Comparison of ENCODE assay signal across 2 cellular contexts in the genomic region with DNA sequence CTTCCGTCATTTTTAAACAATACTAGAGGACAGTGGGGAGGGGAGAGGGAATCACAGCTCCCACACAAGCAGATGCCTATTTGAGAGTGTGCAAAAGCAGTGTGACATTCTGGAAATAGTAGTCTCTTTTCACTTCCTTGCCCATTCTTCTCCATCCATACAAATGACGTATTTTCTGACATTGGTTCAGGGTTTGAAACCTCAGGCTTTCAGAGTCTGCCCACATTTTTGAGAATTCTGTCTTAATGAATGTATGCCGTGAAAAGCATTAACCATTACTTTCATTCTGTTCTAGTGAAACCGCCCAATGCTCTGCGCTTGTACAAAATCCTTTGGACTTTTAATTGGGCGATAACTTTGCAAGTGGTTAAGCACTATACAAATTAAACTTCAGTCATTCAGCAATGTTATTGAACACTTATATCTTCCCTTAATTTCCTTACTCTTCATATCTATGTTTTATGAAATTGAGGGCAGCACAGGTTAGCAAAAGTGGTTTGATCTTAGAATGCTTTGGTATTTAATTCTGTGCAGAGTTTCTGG.
TF ChIP-seq lines count a peak whose summit lies in the region.

No MANE protein-coding gene starts in this region.

TF ChIP-seq in WTC11, 78 proteins besides CTCF, POLR2A, EP300 and RAD21 (continued from another document and continues in another):
- TF ChIP-seq, protein P1, sequence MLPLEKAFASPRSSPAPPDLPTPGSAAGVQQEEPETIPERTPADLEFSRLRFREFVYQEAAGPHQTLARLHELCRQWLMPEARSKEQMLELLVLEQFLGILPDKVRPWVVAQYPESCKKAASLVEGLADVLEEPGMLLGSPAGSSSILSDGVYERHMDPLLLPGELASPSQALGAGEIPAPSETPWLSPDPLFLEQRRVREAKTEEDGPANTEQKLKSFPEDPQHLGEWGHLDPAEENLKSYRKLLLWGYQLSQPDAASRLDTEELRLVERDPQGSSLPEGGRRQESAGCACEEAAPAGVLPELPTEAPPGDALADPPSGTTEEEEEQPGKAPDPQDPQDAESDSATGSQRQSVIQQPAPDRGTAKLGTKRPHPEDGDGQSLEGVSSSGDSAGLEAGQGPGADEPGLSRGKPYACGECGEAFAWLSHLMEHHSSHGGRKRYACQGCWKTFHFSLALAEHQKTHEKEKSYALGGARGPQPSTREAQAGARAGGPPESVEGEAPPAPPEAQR (CRISPR knock-in tag; IDR thresholded peaks at IDR 0.05): no peak
- TF ChIP-seq PRRX2 (CRISPR knock-in tag; IDR thresholded peaks at IDR 0.05) (no peak), ZNF671 (CRISPR knock-in tag; IDR thresholded peaks at IDR 0.05) (no peak), ZNF263 (CRISPR knock-in tag; IDR thresholded peaks at IDR 0.05; ENCODE audit: low read depth) (no peak), NR1H2 (CRISPR knock-in tag; IDR thresholded peaks at IDR 0.05) (no peak), CREM (CRISPR knock-in tag; IDR thresholded peaks at IDR 0.05) (no peak), SMAD4 (CRISPR knock-in tag; IDR thresholded peaks at IDR 0.05) (no peak), ETV6 (CRISPR knock-in tag; IDR thresholded peaks at IDR 0.05) (no peak), ELF4 (CRISPR knock-in tag; IDR thresholded peaks at IDR 0.05; ENCODE audit: low read depth) (no peak), GRHL2 (CRISPR knock-in tag; IDR thresholded peaks at IDR 0.05; ENCODE audit: insufficient replicate concordance, severe bottlenecking) (no peak)
- TF ChIP-seq, protein P2, sequence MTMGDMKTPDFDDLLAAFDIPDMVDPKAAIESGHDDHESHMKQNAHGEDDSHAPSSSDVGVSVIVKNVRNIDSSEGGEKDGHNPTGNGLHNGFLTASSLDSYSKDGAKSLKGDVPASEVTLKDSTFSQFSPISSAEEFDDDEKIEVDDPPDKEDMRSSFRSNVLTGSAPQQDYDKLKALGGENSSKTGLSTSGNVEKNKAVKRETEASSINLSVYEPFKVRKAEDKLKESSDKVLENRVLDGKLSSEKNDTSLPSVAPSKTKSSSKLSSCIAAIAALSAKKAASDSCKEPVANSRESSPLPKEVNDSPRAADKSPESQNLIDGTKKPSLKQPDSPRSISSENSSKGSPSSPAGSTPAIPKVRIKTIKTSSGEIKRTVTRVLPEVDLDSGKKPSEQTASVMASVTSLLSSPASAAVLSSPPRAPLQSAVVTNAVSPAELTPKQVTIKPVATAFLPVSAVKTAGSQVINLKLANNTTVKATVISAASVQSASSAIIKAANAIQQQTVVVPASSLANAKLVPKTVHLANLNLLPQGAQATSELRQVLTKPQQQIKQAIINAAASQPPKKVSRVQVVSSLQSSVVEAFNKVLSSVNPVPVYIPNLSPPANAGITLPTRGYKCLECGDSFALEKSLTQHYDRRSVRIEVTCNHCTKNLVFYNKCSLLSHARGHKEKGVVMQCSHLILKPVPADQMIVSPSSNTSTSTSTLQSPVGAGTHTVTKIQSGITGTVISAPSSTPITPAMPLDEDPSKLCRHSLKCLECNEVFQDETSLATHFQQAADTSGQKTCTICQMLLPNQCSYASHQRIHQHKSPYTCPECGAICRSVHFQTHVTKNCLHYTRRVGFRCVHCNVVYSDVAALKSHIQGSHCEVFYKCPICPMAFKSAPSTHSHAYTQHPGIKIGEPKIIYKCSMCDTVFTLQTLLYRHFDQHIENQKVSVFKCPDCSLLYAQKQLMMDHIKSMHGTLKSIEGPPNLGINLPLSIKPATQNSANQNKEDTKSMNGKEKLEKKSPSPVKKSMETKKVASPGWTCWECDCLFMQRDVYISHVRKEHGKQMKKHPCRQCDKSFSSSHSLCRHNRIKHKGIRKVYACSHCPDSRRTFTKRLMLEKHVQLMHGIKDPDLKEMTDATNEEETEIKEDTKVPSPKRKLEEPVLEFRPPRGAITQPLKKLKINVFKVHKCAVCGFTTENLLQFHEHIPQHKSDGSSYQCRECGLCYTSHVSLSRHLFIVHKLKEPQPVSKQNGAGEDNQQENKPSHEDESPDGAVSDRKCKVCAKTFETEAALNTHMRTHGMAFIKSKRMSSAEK (CRISPR knock-in tag; IDR thresholded peaks at IDR 0.05; ENCODE audit: borderline replicate concordance): no peak
- TF ChIP-seq, protein P3, sequence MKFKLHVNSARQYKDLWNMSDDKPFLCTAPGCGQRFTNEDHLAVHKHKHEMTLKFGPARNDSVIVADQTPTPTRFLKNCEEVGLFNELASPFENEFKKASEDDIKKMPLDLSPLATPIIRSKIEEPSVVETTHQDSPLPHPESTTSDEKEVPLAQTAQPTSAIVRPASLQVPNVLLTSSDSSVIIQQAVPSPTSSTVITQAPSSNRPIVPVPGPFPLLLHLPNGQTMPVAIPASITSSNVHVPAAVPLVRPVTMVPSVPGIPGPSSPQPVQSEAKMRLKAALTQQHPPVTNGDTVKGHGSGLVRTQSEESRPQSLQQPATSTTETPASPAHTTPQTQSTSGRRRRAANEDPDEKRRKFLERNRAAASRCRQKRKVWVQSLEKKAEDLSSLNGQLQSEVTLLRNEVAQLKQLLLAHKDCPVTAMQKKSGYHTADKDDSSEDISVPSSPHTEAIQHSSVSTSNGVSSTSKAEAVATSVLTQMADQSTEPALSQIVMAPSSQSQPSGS (CRISPR knock-in tag; IDR thresholded peaks at IDR 0.05; ENCODE audit: borderline replicate concordance, low read depth): no peak
- TF ChIP-seq, protein P4, sequence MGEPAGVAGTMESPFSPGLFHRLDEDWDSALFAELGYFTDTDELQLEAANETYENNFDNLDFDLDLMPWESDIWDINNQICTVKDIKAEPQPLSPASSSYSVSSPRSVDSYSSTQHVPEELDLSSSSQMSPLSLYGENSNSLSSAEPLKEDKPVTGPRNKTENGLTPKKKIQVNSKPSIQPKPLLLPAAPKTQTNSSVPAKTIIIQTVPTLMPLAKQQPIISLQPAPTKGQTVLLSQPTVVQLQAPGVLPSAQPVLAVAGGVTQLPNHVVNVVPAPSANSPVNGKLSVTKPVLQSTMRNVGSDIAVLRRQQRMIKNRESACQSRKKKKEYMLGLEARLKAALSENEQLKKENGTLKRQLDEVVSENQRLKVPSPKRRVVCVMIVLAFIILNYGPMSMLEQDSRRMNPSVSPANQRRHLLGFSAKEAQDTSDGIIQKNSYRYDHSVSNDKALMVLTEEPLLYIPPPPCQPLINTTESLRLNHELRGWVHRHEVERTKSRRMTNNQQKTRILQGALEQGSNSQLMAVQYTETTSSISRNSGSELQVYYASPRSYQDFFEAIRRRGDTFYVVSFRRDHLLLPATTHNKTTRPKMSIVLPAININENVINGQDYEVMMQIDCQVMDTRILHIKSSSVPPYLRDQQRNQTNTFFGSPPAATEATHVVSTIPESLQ (CRISPR knock-in tag; IDR thresholded peaks at IDR 0.05): no peak
- TF ChIP-seq, protein P5, sequence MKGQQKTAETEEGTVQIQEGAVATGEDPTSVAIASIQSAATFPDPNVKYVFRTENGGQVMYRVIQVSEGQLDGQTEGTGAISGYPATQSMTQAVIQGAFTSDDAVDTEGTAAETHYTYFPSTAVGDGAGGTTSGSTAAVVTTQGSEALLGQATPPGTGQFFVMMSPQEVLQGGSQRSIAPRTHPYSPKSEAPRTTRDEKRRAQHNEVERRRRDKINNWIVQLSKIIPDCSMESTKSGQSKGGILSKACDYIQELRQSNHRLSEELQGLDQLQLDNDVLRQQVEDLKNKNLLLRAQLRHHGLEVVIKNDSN (CRISPR knock-in tag; IDR thresholded peaks at IDR 0.05): no peak

TF ChIP-seq in GM12878, 131 proteins besides CTCF, POLR2A, EP300 and RAD21 (continued from another document and continues in another):
- no peak for TF ChIP-seq CHD1 (IDR thresholded peaks at IDR 0.05; ENCODE audit: low read depth, low read length)
- TF ChIP-seq NFYA (IDR thresholded peaks at IDR 0.05; ENCODE audit: borderline replicate concordance, low read depth, low read length): no peak
- TF ChIP-seq, protein P6, sequence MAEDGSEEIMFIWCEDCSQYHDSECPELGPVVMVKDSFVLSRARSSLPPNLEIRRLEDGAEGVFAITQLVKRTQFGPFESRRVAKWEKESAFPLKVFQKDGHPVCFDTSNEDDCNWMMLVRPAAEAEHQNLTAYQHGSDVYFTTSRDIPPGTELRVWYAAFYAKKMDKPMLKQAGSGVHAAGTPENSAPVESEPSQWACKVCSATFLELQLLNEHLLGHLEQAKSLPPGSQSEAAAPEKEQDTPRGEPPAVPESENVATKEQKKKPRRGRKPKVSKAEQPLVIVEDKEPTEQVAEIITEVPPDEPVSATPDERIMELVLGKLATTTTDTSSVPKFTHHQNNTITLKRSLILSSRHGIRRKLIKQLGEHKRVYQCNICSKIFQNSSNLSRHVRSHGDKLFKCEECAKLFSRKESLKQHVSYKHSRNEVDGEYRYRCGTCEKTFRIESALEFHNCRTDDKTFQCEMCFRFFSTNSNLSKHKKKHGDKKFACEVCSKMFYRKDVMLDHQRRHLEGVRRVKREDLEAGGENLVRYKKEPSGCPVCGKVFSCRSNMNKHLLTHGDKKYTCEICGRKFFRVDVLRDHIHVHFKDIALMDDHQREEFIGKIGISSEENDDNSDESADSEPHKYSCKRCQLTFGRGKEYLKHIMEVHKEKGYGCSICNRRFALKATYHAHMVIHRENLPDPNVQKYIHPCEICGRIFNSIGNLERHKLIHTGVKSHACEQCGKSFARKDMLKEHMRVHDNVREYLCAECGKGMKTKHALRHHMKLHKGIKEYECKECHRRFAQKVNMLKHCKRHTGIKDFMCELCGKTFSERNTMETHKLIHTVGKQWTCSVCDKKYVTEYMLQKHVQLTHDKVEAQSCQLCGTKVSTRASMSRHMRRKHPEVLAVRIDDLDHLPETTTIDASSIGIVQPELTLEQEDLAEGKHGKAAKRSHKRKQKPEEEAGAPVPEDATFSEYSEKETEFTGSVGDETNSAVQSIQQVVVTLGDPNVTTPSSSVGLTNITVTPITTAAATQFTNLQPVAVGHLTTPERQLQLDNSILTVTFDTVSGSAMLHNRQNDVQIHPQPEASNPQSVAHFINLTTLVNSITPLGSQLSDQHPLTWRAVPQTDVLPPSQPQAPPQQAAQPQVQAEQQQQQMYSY (CRISPR knock-in tag; IDR thresholded peaks at IDR 0.05): no peak
- TF ChIP-seq ZNF207 (IDR thresholded peaks at IDR 0.05; ENCODE audit: borderline replicate concordance): no peak
- no peak for TF ChIP-seq RBBP5 (conservative IDR thresholded peaks at IDR 0.05)
- peak; percentile 48 to 78; a peak in 3 of 4 replicates for TF ChIP-seq IKZF2 (IDR thresholded peaks at IDR 0.05)
- TF ChIP-seq, protein P7, sequence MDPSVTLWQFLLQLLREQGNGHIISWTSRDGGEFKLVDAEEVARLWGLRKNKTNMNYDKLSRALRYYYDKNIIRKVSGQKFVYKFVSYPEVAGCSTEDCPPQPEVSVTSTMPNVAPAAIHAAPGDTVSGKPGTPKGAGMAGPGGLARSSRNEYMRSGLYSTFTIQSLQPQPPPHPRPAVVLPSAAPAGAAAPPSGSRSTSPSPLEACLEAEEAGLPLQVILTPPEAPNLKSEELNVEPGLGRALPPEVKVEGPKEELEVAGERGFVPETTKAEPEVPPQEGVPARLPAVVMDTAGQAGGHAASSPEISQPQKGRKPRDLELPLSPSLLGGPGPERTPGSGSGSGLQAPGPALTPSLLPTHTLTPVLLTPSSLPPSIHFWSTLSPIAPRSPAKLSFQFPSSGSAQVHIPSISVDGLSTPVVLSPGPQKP (IDR thresholded peaks at IDR 0.05; ENCODE audit: low read depth, low read length): no peak
- no peak for TF ChIP-seq SP1 (IDR thresholded peaks at IDR 0.05; ENCODE audit: low read depth, low read length)
- TF ChIP-seq IKZF1 (conservative IDR thresholded peaks at IDR 0.05): peak; percentile 64
- TF ChIP-seq CHD4 (IDR thresholded peaks at IDR 0.05): no peak
- TF ChIP-seq FOXM1 (IDR thresholded peaks at IDR 0.05; ENCODE audit: low read depth, low read length): no peak
- TF ChIP-seq, protein P8, sequence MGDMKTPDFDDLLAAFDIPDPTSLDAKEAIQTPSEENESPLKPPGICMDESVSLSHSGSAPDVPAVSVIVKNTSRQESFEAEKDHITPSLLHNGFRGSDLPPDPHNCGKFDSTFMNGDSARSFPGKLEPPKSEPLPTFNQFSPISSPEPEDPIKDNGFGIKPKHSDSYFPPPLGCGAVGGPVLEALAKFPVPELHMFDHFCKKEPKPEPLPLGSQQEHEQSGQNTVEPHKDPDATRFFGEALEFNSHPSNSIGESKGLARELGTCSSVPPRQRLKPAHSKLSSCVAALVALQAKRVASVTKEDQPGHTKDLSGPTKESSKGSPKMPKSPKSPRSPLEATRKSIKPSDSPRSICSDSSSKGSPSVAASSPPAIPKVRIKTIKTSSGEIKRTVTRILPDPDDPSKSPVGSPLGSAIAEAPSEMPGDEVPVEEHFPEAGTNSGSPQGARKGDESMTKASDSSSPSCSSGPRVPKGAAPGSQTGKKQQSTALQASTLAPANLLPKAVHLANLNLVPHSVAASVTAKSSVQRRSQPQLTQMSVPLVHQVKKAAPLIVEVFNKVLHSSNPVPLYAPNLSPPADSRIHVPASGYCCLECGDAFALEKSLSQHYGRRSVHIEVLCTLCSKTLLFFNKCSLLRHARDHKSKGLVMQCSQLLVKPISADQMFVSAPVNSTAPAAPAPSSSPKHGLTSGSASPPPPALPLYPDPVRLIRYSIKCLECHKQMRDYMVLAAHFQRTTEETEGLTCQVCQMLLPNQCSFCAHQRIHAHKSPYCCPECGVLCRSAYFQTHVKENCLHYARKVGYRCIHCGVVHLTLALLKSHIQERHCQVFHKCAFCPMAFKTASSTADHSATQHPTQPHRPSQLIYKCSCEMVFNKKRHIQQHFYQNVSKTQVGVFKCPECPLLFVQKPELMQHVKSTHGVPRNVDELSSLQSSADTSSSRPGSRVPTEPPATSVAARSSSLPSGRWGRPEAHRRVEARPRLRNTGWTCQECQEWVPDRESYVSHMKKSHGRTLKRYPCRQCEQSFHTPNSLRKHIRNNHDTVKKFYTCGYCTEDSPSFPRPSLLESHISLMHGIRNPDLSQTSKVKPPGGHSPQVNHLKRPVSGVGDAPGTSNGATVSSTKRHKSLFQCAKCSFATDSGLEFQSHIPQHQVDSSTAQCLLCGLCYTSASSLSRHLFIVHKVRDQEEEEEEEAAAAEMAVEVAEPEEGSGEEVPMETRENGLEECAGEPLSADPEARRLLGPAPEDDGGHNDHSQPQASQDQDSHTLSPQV (IDR thresholded peaks at IDR 0.05): no peak
- peak; percentile 71 for TF ChIP-seq ATF7 (IDR thresholded peaks at IDR 0.05; ENCODE audit: low read depth)
- TF ChIP-seq NR2C2 (IDR thresholded peaks at IDR 0.05; ENCODE audit: borderline replicate concordance, control insufficient read depth, insufficient read length, low read depth): no peak
- no peak for TF ChIP-seq YY1 (IDR thresholded peaks at IDR 0.05; ENCODE audit: low read depth, low read length)
- TF ChIP-seq ZNF24 (IDR thresholded peaks at IDR 0.05): peak; percentile 91; the same call in 1 of the 2 replicates
- no peak for TF ChIP-seq RAD51 (IDR thresholded peaks at IDR 0.05)
- TF ChIP-seq, protein P9, sequence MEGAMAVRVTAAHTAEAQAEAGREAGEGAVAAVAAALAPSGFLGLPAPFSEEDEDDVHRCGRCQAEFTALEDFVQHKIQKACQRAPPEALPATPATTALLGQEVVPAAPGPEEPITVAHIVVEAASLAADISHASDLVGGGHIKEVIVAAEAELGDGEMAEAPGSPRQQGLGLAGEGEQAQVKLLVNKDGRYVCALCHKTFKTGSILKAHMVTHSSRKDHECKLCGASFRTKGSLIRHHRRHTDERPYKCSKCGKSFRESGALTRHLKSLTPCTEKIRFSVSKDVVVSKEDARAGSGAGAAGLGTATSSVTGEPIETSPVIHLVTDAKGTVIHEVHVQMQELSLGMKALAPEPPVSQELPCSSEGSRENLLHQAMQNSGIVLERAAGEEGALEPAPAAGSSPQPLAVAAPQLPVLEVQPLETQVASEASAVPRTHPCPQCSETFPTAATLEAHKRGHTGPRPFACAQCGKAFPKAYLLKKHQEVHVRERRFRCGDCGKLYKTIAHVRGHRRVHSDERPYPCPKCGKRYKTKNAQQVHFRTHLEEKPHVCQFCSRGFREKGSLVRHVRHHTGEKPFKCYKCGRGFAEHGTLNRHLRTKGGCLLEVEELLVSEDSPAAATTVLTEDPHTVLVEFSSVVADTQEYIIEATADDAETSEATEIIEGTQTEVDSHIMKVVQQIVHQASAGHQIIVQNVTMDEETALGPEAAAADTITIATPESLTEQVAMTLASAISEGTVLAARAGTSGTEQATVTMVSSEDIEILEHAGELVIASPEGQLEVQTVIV (IDR thresholded peaks at IDR 0.05; ENCODE audit: borderline replicate concordance, partially characterized antibody): no peak
